ENCODE assay signal across 8 cellular contexts in the genomic region with DNA sequence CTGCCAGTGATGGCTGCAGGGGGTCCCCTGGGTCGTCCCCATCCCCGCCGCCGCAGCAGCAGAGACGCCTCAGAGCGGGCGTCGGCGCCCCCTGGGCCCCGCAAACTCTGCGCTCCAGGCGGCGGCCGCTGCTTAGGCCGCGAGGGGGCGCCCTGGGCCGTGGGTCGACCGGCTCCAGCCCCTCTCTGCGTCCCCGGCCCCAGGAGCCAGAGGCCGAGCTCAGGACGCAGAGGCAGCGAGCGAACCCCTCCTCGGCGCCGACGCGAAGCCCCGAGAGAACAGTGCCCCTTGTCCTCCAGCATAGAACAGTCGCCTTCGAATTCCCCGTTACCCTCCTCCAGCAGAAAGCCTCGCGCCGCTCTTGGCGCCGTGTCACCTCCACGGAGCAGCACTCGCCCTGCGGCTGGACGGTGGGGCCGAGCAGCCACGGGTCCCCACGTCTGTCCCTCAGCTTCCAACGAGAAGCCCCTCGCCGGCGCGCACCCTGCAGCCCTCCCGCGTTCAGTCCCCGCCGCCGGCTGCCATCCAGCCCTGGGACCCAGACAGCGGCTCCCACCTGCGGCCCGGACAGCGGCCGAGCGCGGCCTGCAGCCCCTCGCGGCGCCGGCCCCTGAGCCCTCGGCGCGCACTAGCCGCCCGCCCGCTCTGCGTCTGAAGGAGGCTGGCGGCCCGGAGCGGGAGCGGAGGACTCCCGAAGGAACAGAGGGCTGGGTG.
DNase-seq lines count a peak whose midpoint lies in the region; ATAC-seq, FAIRE-seq and TF ChIP-seq lines count a peak whose summit lies in the region.

No MANE protein-coding gene starts in this region.

- H3K79me2 ChIP-seq in HCT116 (ENCODE audit: insufficient read depth, low read length): no peaks in the 10 kb centered on the region

- H3K4me1 ChIP-seq in HCT116 (ENCODE audit: control insufficient read depth in 1 of 2, insufficient read depth in 2 of 2, low read length in 2 of 2) (peaks cover 11% of the 10 kb centered on the region in 2 experiments; a peak in 2 of 4 replicates), kidney (ENCODE audit: control insufficient read depth in 1 of 2, insufficient read depth in 1 of 2, low read depth in 1 of 2, low read length in 2 of 2) (peaks cover 0 to 6% of the 10 kb centered on the region in 2 donors)

- H3K9ac ChIP-seq in HCT116 (ENCODE audit: low read length) (peak overlapping the region; percentile 54), kidney (ENCODE audit: low read length in 2 of 2) (peak overlapping the region; percentile 21 to 63)

- POLR2A ChIA-PET in HCT116 (lab: Charles Lee): no interaction called here

- H3K9me3 ChIP-seq in HCT116 (ENCODE audit: control insufficient read depth in 1 of 2, insufficient read depth in 1 of 2, low read depth in 1 of 2, low read length in 2 of 2) (no peaks in the 10 kb centered on the region), MG63 (no peaks in the 10 kb centered on the region), WERI-Rb-1 (ENCODE audit: severe bottlenecking) (no peaks in the 10 kb centered on the region), kidney (ENCODE audit: control insufficient read depth in 1 of 2, low read length in 2 of 2) (no peaks in the 10 kb centered on the region)

- no peaks in the 10 kb centered on the region for H4K20me1 ChIP-seq in HCT116 (ENCODE audit: insufficient read depth)

- H3K9me2 ChIP-seq in HCT116 (ENCODE audit: insufficient read depth): no peaks in the 10 kb centered on the region

- TF ChIP-seq RAD21 in HCT116 (IDR thresholded peaks at IDR 0.05; ENCODE audit: low read depth): peak; percentile 89

- TF ChIP-seq CTCF in HCT116 (IDR thresholded peaks at IDR 0.05 in 2 of 3, conservative IDR thresholded peaks at IDR 0.05 in 1 of 3; ENCODE audit: borderline replicate concordance in 1 of 3, insufficient read depth in 1 of 3, low read depth in 2 of 3, low read length in 2 of 3) (peak; percentile 82 to 97 (median 91)), WERI-Rb-1 (IDR thresholded peaks at IDR 0.05; ENCODE audit: low read depth, low read length) (peak; percentile 93), kidney (IDR thresholded peaks at IDR 0.05; ENCODE audit: borderline replicate concordance, extremely low read depth, insufficient read depth) (peak; percentile 74)

- CTCF ChIA-PET in HCT116 (lab: Charles Lee): interaction anchor here (0.7 to 4.2 kb wide), 14 partner anchors 9 to 917 kb away, joined by 3 to 36 read pairs (median 4); no protein-coding TSS in a partner anchor

- H3K36me3 ChIP-seq in HCT116 (ENCODE audit: control insufficient read depth in 1 of 2, insufficient read depth in 2 of 2, low read length in 2 of 2) (no peaks in the 10 kb centered on the region), MG63 (no peaks in the 10 kb centered on the region), WERI-Rb-1 (no peaks in the 10 kb centered on the region), kidney (ENCODE audit: control insufficient read depth in 1 of 2, insufficient read depth in 2 of 2, low read length in 2 of 2) (no peaks in the 10 kb centered on the region)

- DNase-seq in NCI-H187 (lab: John Stamatoyannopoulos, UW): peak; percentile 56 to 69
- DNase-seq in NCI-H187 treated with DMSO at 0.1 percent for 48 hours (lab: John Stamatoyannopoulos, UW): no peak
- DNase-seq in HCT116 (ENCODE audit: low read depth, low spot score): no peak
- peak; percentile 69 for DNase-seq in MG63
- DNase-seq in WERI-Rb-1: peak; percentile 70
- peak; percentile 39 for DNase-seq in cerebellar cortex (ENCODE audit: low spot score)
- peak; percentile 91 for DNase-seq in kidney
- DNase-seq in stimulated activated CD4-positive, alpha-beta T cell treated with anti-CD3 and anti-CD28 coated beads, Interleukin-2, amount 100 ng/mL, for 24 hours: peak; percentile 57 to 74

- H3K27me3 ChIP-seq in HCT116 (ENCODE audit: insufficient read depth, low read length) (no peaks in the 10 kb centered on the region), MG63 (no peaks in the 10 kb centered on the region), WERI-Rb-1 (ENCODE audit: insufficient read depth, low read depth, severe bottlenecking) (peaks cover 9% of the 10 kb centered on the region)

- H2AFZ ChIP-seq in HCT116 (ENCODE audit: low read depth, low read length, poor library complexity, severe bottlenecking): peak overlapping the region; percentile 41

- peak overlapping the region; percentile 29; the same call in 1 of the 2 replicates for H3K27ac ChIP-seq in HCT116 (ENCODE audit: low read depth, low read length)
- H3K27ac ChIP-seq in WERI-Rb-1: no peak overlapping the region
- peak overlapping the region; percentile 77 to 86 for H3K27ac ChIP-seq in kidney (ENCODE audit: low read depth in 2 of 2, low read length in 2 of 2)

- peak overlapping the region; percentile 68 to 73 for H3K4me3 ChIP-seq in HCT116 (replicated peaks in 1 of 2; ENCODE audit: low read depth in 1 of 2, low read length in 2 of 2)
- H3K4me3 ChIP-seq in MG63: peak overlapping the region; percentile 75
- peak overlapping the region; percentile 51 for H3K4me3 ChIP-seq in WERI-Rb-1 (ENCODE audit: low read depth, low read length)
- H3K4me3 ChIP-seq in kidney (ENCODE audit: low read length in 2 of 2): peak overlapping the region; percentile 75 to 82

- peak overlapping the region; percentile 92 for H3K4me2 ChIP-seq in HCT116 (ENCODE audit: low read length)

- no peak for TF ChIP-seq POLR2A in HCT116 (IDR thresholded peaks at IDR 0.05; ENCODE audit: borderline replicate concordance, extremely low read depth, insufficient read depth, insufficient read length)

- FAIRE-seq in kidney (lab: Jason Lieb, UNC): no peak

- ATAC-seq in HCT116: peak; percentile 87

- no TSS peak for BruUV-seq in HCT116 (replicated peaks; lab: Mats Ljungman, UMichigan)

- intact Hi-C loops in HCT116 (cut with micrococcal nuclease) (loop anchor here (1.0 to 10.0 kb wide), 4 partner anchors 86 to 854 kb away; no protein-coding TSS in a partner anchor), kidney (cut with DNase I) (loop anchor here (10.0 kb wide), 2 partner anchors 102 to 852 kb away; a partner anchor contains a TSS)

- RAD21 ChIA-PET in HCT116 (lab: Charles Lee; ENCODE audit: low non-redundant PET in 1 of 2, low total read pairs in 2 of 2, uncharacterized antibody in 2 of 2, unreplicated experiment in 2 of 2): interaction anchor here (0.7 to 1.9 kb wide), 2 partner anchors 86 kb away, joined by 3 to 12 read pairs; no protein-coding TSS in a partner anchor

TF ChIP-seq in HCT116, 20 proteins besides CTCF, POLR2A, EP300 and RAD21 (continues in another document):
- TF ChIP-seq CEBPB (IDR thresholded peaks at IDR 0.05; ENCODE audit: low read depth) (no peak), EZH2 (IDR thresholded peaks at IDR 0.05) (no peak), SP1 (IDR thresholded peaks at IDR 0.05; ENCODE audit: low read depth) (no peak), ELF1 (IDR thresholded peaks at IDR 0.05; ENCODE audit: borderline replicate concordance, low read depth) (no peak), SIN3A (IDR thresholded peaks at IDR 0.05; ENCODE audit: low read depth) (no peak), SRF (IDR thresholded peaks at IDR 0.05; ENCODE audit: low read depth) (no peak), CBX3 (IDR thresholded peaks at IDR 0.05; ENCODE audit: low read depth) (0 out of 2 replicates have a peak, but pooled peaks have one; percentile 25), FOSL1 (IDR thresholded peaks at IDR 0.05; ENCODE audit: low read depth) (no peak), EZH2phosphoT487 (IDR thresholded peaks at IDR 0.05; ENCODE audit: borderline replicate concordance) (no peak), POLR2AphosphoS5 (IDR thresholded peaks at IDR 0.05; ENCODE audit: low read depth, low read length) (no peak), TCF7L2 (IDR thresholded peaks at IDR 0.05; ENCODE audit: borderline replicate concordance, extremely low read depth, insufficient read depth, insufficient read length) (no peak)
- TF ChIP-seq, protein P1, sequence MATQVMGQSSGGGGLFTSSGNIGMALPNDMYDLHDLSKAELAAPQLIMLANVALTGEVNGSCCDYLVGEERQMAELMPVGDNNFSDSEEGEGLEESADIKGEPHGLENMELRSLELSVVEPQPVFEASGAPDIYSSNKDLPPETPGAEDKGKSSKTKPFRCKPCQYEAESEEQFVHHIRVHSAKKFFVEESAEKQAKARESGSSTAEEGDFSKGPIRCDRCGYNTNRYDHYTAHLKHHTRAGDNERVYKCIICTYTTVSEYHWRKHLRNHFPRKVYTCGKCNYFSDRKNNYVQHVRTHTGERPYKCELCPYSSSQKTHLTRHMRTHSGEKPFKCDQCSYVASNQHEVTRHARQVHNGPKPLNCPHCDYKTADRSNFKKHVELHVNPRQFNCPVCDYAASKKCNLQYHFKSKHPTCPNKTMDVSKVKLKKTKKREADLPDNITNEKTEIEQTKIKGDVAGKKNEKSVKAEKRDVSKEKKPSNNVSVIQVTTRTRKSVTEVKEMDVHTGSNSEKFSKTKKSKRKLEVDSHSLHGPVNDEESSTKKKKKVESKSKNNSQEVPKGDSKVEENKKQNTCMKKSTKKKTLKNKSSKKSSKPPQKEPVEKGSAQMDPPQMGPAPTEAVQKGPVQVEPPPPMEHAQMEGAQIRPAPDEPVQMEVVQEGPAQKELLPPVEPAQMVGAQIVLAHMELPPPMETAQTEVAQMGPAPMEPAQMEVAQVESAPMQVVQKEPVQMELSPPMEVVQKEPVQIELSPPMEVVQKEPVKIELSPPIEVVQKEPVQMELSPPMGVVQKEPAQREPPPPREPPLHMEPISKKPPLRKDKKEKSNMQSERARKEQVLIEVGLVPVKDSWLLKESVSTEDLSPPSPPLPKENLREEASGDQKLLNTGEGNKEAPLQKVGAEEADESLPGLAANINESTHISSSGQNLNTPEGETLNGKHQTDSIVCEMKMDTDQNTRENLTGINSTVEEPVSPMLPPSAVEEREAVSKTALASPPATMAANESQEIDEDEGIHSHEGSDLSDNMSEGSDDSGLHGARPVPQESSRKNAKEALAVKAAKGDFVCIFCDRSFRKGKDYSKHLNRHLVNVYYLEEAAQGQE (IDR thresholded peaks at IDR 0.05; ENCODE audit: low read depth): no peak
- TF ChIP-seq, protein P2, sequence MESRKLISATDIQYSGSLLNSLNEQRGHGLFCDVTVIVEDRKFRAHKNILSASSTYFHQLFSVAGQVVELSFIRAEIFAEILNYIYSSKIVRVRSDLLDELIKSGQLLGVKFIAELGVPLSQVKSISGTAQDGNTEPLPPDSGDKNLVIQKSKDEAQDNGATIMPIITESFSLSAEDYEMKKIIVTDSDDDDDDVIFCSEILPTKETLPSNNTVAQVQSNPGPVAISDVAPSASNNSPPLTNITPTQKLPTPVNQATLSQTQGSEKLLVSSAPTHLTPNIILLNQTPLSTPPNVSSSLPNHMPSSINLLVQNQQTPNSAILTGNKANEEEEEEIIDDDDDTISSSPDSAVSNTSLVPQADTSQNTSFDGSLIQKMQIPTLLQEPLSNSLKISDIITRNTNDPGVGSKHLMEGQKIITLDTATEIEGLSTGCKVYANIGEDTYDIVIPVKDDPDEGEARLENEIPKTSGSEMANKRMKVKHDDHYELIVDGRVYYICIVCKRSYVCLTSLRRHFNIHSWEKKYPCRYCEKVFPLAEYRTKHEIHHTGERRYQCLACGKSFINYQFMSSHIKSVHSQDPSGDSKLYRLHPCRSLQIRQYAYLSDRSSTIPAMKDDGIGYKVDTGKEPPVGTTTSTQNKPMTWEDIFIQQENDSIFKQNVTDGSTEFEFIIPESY (IDR thresholded peaks at IDR 0.05; ENCODE audit: extremely low read depth, insufficient replicate concordance, low read length): no peak

Comparison
In these comparisons a context has a peak if more than half of its experiments do, and no peak if none do; other contexts are left out.
1. DNase-seq: peak in NCI-H187 (2 of 2), MG63 (single experiment), WERI-Rb-1 (single experiment), cerebellar cortex (single experiment), kidney (single experiment) and stimulated activated CD4-positive, alpha-beta T cell treated with anti-CD3 and anti-CD28 coated beads, Interleukin-2, amount 100 ng/mL, for 24 hours (2 of 2); none in NCI-H187 treated with DMSO at 0.1 percent for 48 hours (single experiment) and HCT116 (single experiment).
2. Peak in every context shown above with its lines, with median percentiles within 50 percentile points of each other: H3K4me3 ChIP-seq and CTCF ChIP-seq.